In the genomic region with DNA sequence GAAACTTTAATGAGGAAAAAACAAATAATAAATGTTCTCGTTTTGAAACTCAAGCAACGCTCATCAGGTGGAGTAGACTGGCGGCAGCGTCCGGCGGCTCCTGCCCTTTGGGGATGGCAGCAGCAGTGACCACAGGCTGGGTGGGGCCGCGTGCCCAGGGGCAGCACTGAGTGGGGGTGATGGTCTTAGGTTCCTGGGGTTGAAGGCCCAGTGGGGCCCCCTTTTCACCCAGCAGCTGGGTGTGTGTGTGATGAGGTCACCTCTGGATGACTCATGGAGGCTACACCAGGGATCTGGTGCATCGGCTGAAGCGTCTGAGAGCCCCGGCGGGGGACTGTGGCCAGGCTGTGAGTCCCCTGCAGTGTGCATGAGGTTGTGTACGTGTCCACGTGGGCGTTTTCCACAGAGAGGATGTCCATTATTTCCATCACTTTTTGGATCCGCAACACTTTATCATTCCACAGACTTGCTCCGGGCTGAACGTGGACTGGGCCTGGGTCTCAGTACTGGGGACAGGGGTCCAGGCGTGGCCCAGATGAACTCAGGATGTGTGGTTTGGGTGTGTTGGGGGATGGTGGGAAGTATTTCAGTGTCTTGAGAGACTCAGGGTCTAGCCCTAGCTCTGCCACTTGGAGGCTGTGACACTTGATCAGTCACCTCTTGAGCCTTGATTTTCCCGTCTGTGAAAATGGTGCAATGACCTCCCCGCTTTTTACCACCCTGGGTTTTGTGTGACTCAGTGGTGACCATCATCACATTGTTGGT, we compare ENCODE assay signal across 9 cellular contexts. TPM values are rescaled to one million over a fixed set of nuclear protein-coding genes. Genes with fewer than 3 reads are reported as not detected.
DNase-seq lines count a peak whose midpoint lies in the region; ATAC-seq and TF ChIP-seq lines count a peak whose summit lies in the region.
"Had no signal": no experiment of that assay in that cellular context is flagged by ENCODE, and none has a peak within 500 bp of the region (broad histone marks: within the 10 kb centered on the region; RNA-seq: fewer than 3 reads in every experiment).

No MANE protein-coding gene starts in this region.

- H3K36me3 ChIP-seq in Panc1 (ENCODE audit: control insufficient read depth, insufficient read depth, low read length): no peaks in the 10 kb centered on the region
- peaks cover 0 to 19% (median 0%) of the 10 kb centered on the region in 3 donors for H3K36me3 ChIP-seq in esophagus squamous epithelium
- H3K36me3 ChIP-seq in skeletal muscle tissue (ENCODE audit: control insufficient read depth in 3 of 3, insufficient read depth in 3 of 3, low read length in 3 of 3): peaks cover 10 to 15% (median 10%) of the 10 kb centered on the region in 3 donors

- H3K27me3 ChIP-seq in Panc1 (ENCODE audit: control insufficient read depth, insufficient read depth, low read length) (no peaks in the 10 kb centered on the region), esophagus squamous epithelium (no peaks in the 10 kb centered on the region), skeletal muscle tissue (ENCODE audit: control insufficient read depth in 3 of 3, insufficient read depth in 3 of 3, low read length in 3 of 3) (no peaks in the 10 kb centered on the region)

- WGBS in esophagus squamous epithelium, 2 donors: 38 to 60% methylated on average over 2 to 20 of the region's 21 CpGs

- H3K4me1 ChIP-seq in Panc1 (ENCODE audit: control insufficient read depth, insufficient read depth, low read length) (peaks cover 14% of the 10 kb centered on the region), esophagus squamous epithelium (peaks cover 35 to 76% (median 46%) of the 10 kb centered on the region in 3 donors), skeletal muscle tissue (ENCODE audit: control insufficient read depth in 3 of 3, insufficient read depth in 3 of 3, low read length in 3 of 3) (peaks cover 48 to 72% (median 72%) of the 10 kb centered on the region in 3 donors)

- in situ Hi-C loops in Panc1 (cut with HindIII; ENCODE audit: low pct_unique_long_range_greater_than_20kb, low sequenced_read_pairs): no loop called here

- POLR2A ChIA-PET in Panc1 (lab: Charles Lee): no interaction called here

- no TSS peak for BruUV-seq in Panc1 (replicated peaks; lab: Mats Ljungman, UMichigan)

- no peak for TF ChIP-seq CTCF in Panc1 (IDR thresholded peaks at IDR 0.05)
- TF ChIP-seq CTCF in esophagus squamous epithelium (IDR thresholded peaks at IDR 0.05): no peak

- H3K27ac ChIP-seq in Panc1 (ENCODE audit: low read length) (no peak overlapping the region), esophagus squamous epithelium (peak overlapping the region; percentile 75 to 93 (median 86)), skeletal muscle tissue (ENCODE audit: low read depth, low read length) (peak overlapping the region; percentile 74)

- no peak for TF ChIP-seq POLR2A in esophagus squamous epithelium (IDR thresholded peaks at IDR 0.05)

- CTCF ChIA-PET in Panc1 (lab: Charles Lee): no interaction called here

- peak overlapping the region in 2 of 3 donors; percentile 38 to 88 for H3K9ac ChIP-seq in skeletal muscle tissue (ENCODE audit: low read depth in 1 of 3, low read length in 3 of 3)

- intact Hi-C loops in Panc1 (cut with micrococcal nuclease; ENCODE audit: unreplicated experiment): no loop called here
- intact Hi-C loops in esophagus squamous epithelium (cut with DNase I): no loop called here

- DNase-seq in EH (ENCODE audit: low read depth) (peak; percentile 93), Panc1 (ENCODE audit: low read depth, low spot score) (no peak), esophagus squamous epithelium (lab: John Stamatoyannopoulos, UW) (no peak), NCI-H345 treated with DMSO at 0.1 percent for 48 hours (lab: John Stamatoyannopoulos, UW; ENCODE audit: unreplicated experiment) (no peak), NCI-H1694 treated with DMSO at 0.1 percent for 48 hours (lab: John Stamatoyannopoulos, UW) (no peak), NCI-H524 treated with DMSO at 0.1 percent for 48 hours (lab: John Stamatoyannopoulos, UW) (no peak)
- DNase-seq: activated naive CD8-positive, alpha-beta T cell treated with anti-CD3 and anti-CD28 coated beads, Interleukin-2, amount 10 ng/mL, durations not matched to agents 7 days and 5 days had no signal

- peak; percentile 55 for ATAC-seq in Panc1
- no peak for ATAC-seq in GM18858 (IDR thresholded peaks at IDR 0.05; ENCODE audit: unreplicated experiment)

- H3K4me3 ChIP-seq in Panc1 (ENCODE audit: low read depth in 2 of 2, low read length in 2 of 2) (no peak overlapping the region), esophagus squamous epithelium (peak overlapping the region in 1 of 4 donors; percentile 7), skeletal muscle tissue (ENCODE audit: low read length in 3 of 3) (no peak overlapping the region)

- H3K9me3 ChIP-seq in Panc1 (ENCODE audit: control insufficient read depth, insufficient read depth, low read depth, low read length) (no peaks in the 10 kb centered on the region), esophagus squamous epithelium (no peaks in the 10 kb centered on the region), skeletal muscle tissue (ENCODE audit: control insufficient read depth in 3 of 3, low read length in 3 of 3) (no peaks in the 10 kb centered on the region)

RNA-seq across cellular contexts. Expression of a gene that starts 25.6 kb away (rescaled TPM):
- 23.1 TPM for total RNA-seq in Panc1 (2021; ENCODE audit: unreplicated experiment)
- 29.0 TPM for polyA plus RNA-seq in Panc1 (2012; ENCODE audit: insufficient read length)
- 10 to 100 TPM; 17.0 to 21.4 (median 19.5) TPM for total RNA-seq in esophagus squamous epithelium
- 4.7 TPM for total RNA-seq in skeletal muscle tissue

RNA-seq across cellular contexts. Expression of a gene that starts 47.6 kb away (rescaled TPM):
- total RNA-seq in Panc1 (2021; ENCODE audit: unreplicated experiment) (1.5 TPM), esophagus squamous epithelium (1 to 10 TPM in 3 of 4 donors, under 1 TPM in 1; 0.91 to 7.4 (median 3.8) TPM), skeletal muscle tissue (6.3 TPM)
- polyA plus RNA-seq in Panc1 (2012; ENCODE audit: insufficient read length): 1.8 TPM
